In the genomic region with DNA sequence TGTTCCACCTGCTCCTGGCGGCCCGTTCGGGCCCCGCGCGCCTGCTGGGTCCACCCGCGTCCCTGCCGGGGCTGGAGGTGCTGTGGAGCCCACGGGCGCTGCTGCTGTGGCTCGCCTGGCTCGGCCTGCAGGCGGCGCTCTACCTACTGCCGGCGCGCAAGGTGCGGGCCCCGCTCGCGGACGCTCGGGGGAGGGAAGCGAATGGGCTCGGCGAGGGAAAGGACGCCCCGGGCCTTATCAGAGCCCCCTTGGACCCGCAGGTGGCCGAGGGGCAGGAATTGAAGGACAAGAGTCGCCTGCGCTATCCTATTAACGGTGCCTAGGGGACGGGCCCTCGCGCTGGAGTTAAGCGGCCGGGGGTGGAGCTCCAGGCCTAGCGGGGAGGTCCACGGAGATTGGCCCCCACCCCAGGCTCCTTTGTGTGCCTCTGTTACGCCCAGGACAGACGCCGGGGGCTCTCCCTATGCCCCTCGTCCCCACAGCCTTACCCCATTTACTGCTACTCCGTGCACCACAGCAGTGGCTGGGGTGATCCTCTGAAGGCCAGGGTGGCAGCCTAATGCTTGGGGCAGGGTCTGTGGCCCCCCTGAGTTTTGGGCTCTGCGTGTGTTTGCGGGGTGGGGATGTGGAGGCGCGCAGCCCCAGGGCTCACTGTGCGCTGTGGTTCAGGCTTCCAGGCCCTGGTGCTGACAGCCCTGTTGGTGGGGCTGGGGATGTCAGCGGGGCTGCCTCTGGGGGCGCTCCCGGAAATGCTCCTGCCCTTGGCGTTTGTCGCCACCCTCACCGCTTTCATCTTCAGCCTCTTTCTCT, we compare ENCODE assay signal across 8 cellular contexts. TPM values are rescaled to one million over a fixed set of nuclear protein-coding genes. Genes with fewer than 3 reads are reported as not detected.
DNase-seq lines count a peak whose midpoint lies in the region; ATAC-seq and TF ChIP-seq lines count a peak whose summit lies in the region.

No MANE protein-coding gene starts in this region.

- peak; percentile 93 for TF ChIP-seq CTCF in PC-3 (conservative IDR thresholded peaks at IDR 0.05; ENCODE audit: low read depth, low read length)

- no peak overlapping the region for H3K23ac ChIP-seq in trophoblast cell (ENCODE audit: low read length)

- H3K79me2 ChIP-seq in PC-3 (ENCODE audit: low read length) (peaks cover 23% of the 10 kb centered on the region), trophoblast cell (ENCODE audit: control insufficient read depth, insufficient read depth, low read length, poor library complexity) (peaks cover 19% of the 10 kb centered on the region)

- no peaks in the 10 kb centered on the region for H3K36me3 ChIP-seq in PC-3 (ENCODE audit: low read depth, low read length)
- H3K36me3 ChIP-seq in trophoblast cell (ENCODE audit: control insufficient read depth in 1 of 2, insufficient read depth in 2 of 2, low read length in 2 of 2), result peaks cover 35 to 44% of the 10 kb centered on the region in 2 experiments
- peaks cover 0 to 3% of the 10 kb centered on the region in 2 donors for H3K36me3 ChIP-seq in aorta (ENCODE audit: control insufficient read depth in 1 of 2, insufficient read depth in 2 of 2, low read length in 1 of 2)

- peaks cover 21% of the 10 kb centered on the region for H3K4me1 ChIP-seq in PC-3 (ENCODE audit: insufficient read depth, low read length)
- H3K4me1 ChIP-seq in trophoblast cell (ENCODE audit: control insufficient read depth in 1 of 2, insufficient read depth in 2 of 2, low read length in 2 of 2), result peaks cover 17 to 20% of the 10 kb centered on the region in 2 experiments
- H3K4me1 ChIP-seq in aorta (ENCODE audit: control insufficient read depth in 1 of 2, insufficient read depth in 2 of 2, low read length in 2 of 2), result no peaks in the 10 kb centered on the region

- no peaks in the 10 kb centered on the region for H3K9me2 ChIP-seq in PC-3 (replicated peaks; ENCODE audit: low read length)

- H3K27me3 ChIP-seq in PC-3 (ENCODE audit: low read length), result no peaks in the 10 kb centered on the region
- no peaks in the 10 kb centered on the region for H3K27me3 ChIP-seq in trophoblast cell (ENCODE audit: insufficient read depth, low read length)
- H3K27me3 ChIP-seq in aorta (ENCODE audit: control insufficient read depth in 1 of 2, insufficient read depth in 2 of 2, low read length in 1 of 2), result no peaks in the 10 kb centered on the region

- intact Hi-C loops in PC-3 (cut with micrococcal nuclease), result no loop called here
- intact Hi-C loops in Right ventricle myocardium superior (cut with DNase I), result loop anchor here (10.0 kb wide), 1 partner anchor 268 kb away; a partner anchor contains a TSS
- intact Hi-C loops in aorta (cut with DNase I), result no loop called here

- H3K9ac ChIP-seq in PC-3 (ENCODE audit: low read length) (peak overlapping the region; percentile 57), trophoblast cell (ENCODE audit: low read length) (peak overlapping the region; percentile 18)

- H3K79me1 ChIP-seq in trophoblast cell (ENCODE audit: low read length), result peaks cover 18% of the 10 kb centered on the region

- H2BK5ac ChIP-seq in trophoblast cell (ENCODE audit: low read depth, low read length, poor library complexity), result peak overlapping the region; percentile 23

- H2BK120ac ChIP-seq in trophoblast cell (ENCODE audit: insufficient read depth, low read length, poor library complexity), result no peak overlapping the region

- peak overlapping the region; percentile 54 for H3K14ac ChIP-seq in trophoblast cell (ENCODE audit: low read length)

- DNase-seq in ELF-1 (ENCODE audit: low read depth, low spot score) (peak; percentile 60), PC-3 (peak; percentile 67), Right ventricle myocardium superior (peak; percentile 78), trophoblast cell (peak in 1 of 2 donors; percentile 50), aorta (peak; percentile 77 to 92)
- DNase-seq in activated gamma-delta T cell treated with anti-CD3 and anti-CD28 coated beads, Interleukin-2, amount 50 U/mL, for 16 hours (ENCODE audit: low read depth), result peak; percentile 59

- peak overlapping the region; percentile 30 for H3K4ac ChIP-seq in trophoblast cell (ENCODE audit: low read depth, low read length)

- peak overlapping the region; percentile 24 for H3K18ac ChIP-seq in trophoblast cell (ENCODE audit: low read length)

- no peak overlapping the region for H2BK12ac ChIP-seq in trophoblast cell (ENCODE audit: low read length)

- H3K4me3 ChIP-seq in PC-3 (ENCODE audit: low read length) (peak overlapping the region; percentile 73), trophoblast cell (ENCODE audit: low read depth, low read length) (peak overlapping the region; percentile 76), aorta (ENCODE audit: low read length in 2 of 2) (peak overlapping the region in 1 of 2 donors; percentile 4)

- H4K91ac ChIP-seq in trophoblast cell (ENCODE audit: low read depth, low read length), result peak overlapping the region; percentile 40

- no CpG with 5 or more reads among the region's 57 CpGs for WGBS in trophoblast cell (ENCODE audit: extremely low coverage, insufficient coverage, insufficient read length)
- 1% methylated on average over 56 to 57 of the region's 57 CpGs for WGBS in aorta, 2 donors

- ATAC-seq in HG02759 (IDR thresholded peaks at IDR 0.05; ENCODE audit: unreplicated experiment), result peak; percentile 39
- ATAC-seq in PC-3, result peak; percentile 47
- peak; percentile 62 for ATAC-seq in Right ventricle myocardium superior (ENCODE audit: poor library complexity)
- peak; percentile 55 for ATAC-seq in aorta (ENCODE audit: low FRiP score)
- ATAC-seq in HG03469 (IDR thresholded peaks at IDR 0.05; ENCODE audit: unreplicated experiment), result no peak

- CTCF ChIA-PET in PC-3 (lab: Charles Lee), result interaction anchor here (0.7 to 1.1 kb wide), 4 partner anchors 9 to 71 kb away, joined by 3 to 7 read pairs (median 4); a partner anchor contains a TSS

- H4K12ac ChIP-seq in trophoblast cell (ENCODE audit: low read depth, low read length), result peak overlapping the region; percentile 73

- no peaks in the 10 kb centered on the region for H3F3A ChIP-seq in PC-3 (ENCODE audit: low read length, unreplicated experiment)

- H3K9me3 ChIP-seq in PC-3 (ENCODE audit: low read length), result no peaks in the 10 kb centered on the region
- no peaks in the 10 kb centered on the region for H3K9me3 ChIP-seq in trophoblast cell (ENCODE audit: insufficient read depth, low read depth, low read length)
- H3K9me3 ChIP-seq in aorta (ENCODE audit: control insufficient read depth, low read length), result no peaks in the 10 kb centered on the region

- peak overlapping the region; percentile 9 for H2AK5ac ChIP-seq in trophoblast cell (ENCODE audit: low read length)

- POLR2A ChIA-PET in PC-3 (lab: Charles Lee; ENCODE audit: unreplicated experiment), result interaction anchor here (0.6 to 1.0 kb wide), 2 partner anchors 23 to 334 kb away, joined by 3 to 4 read pairs; a partner anchor contains a TSS

- H4K20me1 ChIP-seq in PC-3 (ENCODE audit: low read length), result no peaks in the 10 kb centered on the region

- peak overlapping the region; percentile 69 for H4K8ac ChIP-seq in trophoblast cell (ENCODE audit: low read depth, low read length)

- no peak overlapping the region for H3K27ac ChIP-seq in PC-3 (ENCODE audit: low read length)
- peak overlapping the region; percentile 35 for H3K27ac ChIP-seq in trophoblast cell (ENCODE audit: low read depth, low read length)
- no peak overlapping the region for H3K27ac ChIP-seq in aorta (ENCODE audit: low read depth in 1 of 2, low read length in 2 of 2)

- BruUV-seq in PC-3 (replicated peaks; lab: Mats Ljungman, UMichigan), result no TSS peak

- H2AFZ ChIP-seq in PC-3 (ENCODE audit: low read length), result peak overlapping the region; percentile 35; the same call in 1 of the 2 replicates
- peak overlapping the region; percentile 51 for H2AFZ ChIP-seq in trophoblast cell (ENCODE audit: insufficient read depth, low read length, poor library complexity)

- peak overlapping the region; percentile 97 for H3K4me2 ChIP-seq in PC-3 (ENCODE audit: low read length)
- peak overlapping the region; percentile 74 for H3K4me2 ChIP-seq in trophoblast cell (ENCODE audit: low read length)

RNA-seq across cellular contexts. Expression of a gene that starts 1.1 kb away (rescaled TPM):
- total RNA-seq in PC-3 (2014; rRNA removed), result 38.4 and 44.2 TPM in 2 replicates
- 72.4 TPM for total RNA-seq in Right ventricle myocardium superior
- polyA plus RNA-seq in trophoblast cell (2013), result 65.1 and 67.5 TPM in 2 replicates
- 1 to 10 TPM; 5.2 to 7.2 TPM for total RNA-seq in aorta
- 10 to 100 TPM in 1 of 2 donors, 1 to 10 TPM in 1; 4.0 to 11.8 TPM for polyA plus RNA-seq in aorta

RNA-seq across cellular contexts. Expression of a gene that starts 4.7 kb away (rescaled TPM):
- total RNA-seq in PC-3 (2014; rRNA removed) (48.2 and 59.0 TPM in 2 replicates), Right ventricle myocardium superior (5.7 TPM), aorta (1 to 10 TPM; 4.1 to 7.5 TPM)
- polyA plus RNA-seq in trophoblast cell (2013), result 5.8 and 5.9 TPM in 2 replicates
- 10 to 100 TPM in 1 of 2 donors, 1 to 10 TPM in 1; 3.4 to 12.9 TPM for polyA plus RNA-seq in aorta

RNA-seq across cellular contexts. Expression of a gene that starts 9.2 kb away (rescaled TPM):
- total RNA-seq in PC-3 (2014; rRNA removed) (1,119 and 1,157 TPM in 2 replicates), Right ventricle myocardium superior (666 TPM), aorta (100 to 1,000 TPM; 674 to 804 TPM)
- 1,352 and 1,391 TPM in 2 replicates for polyA plus RNA-seq in trophoblast cell (2013)
- polyA plus RNA-seq in aorta, result 1,000 to 10,000 TPM; 1,037 to 1,172 TPM

RNA-seq across cellular contexts. Expression of a gene that starts 9.4 kb away (rescaled TPM):
- total RNA-seq in PC-3 (2014; rRNA removed), result 163 and 183 TPM in 2 replicates
- 33.5 TPM for total RNA-seq in Right ventricle myocardium superior
- polyA plus RNA-seq in trophoblast cell (2013), result 40.1 and 43.1 TPM in 2 replicates
- total RNA-seq in aorta, result 10 to 100 TPM; 35.0 to 37.1 TPM
- 10 to 100 TPM; 44.2 to 52.2 TPM for polyA plus RNA-seq in aorta

RNA-seq across cellular contexts. Expression of a gene that starts 16.7 kb away (rescaled TPM):
- total RNA-seq in PC-3 (2014; rRNA removed) (414 and 743 TPM in 2 replicates), Right ventricle myocardium superior (88.1 TPM), aorta (100 to 1,000 TPM; 101 to 121 TPM)
- 51.4 and 52.0 TPM in 2 replicates for polyA plus RNA-seq in trophoblast cell (2013)
- polyA plus RNA-seq in aorta, result 100 to 1,000 TPM in 1 of 2 donors, 10 to 100 TPM in 1; 73.0 to 191 TPM
